8 cellular contexts compared by ENCODE assay signal in the genomic region with DNA sequence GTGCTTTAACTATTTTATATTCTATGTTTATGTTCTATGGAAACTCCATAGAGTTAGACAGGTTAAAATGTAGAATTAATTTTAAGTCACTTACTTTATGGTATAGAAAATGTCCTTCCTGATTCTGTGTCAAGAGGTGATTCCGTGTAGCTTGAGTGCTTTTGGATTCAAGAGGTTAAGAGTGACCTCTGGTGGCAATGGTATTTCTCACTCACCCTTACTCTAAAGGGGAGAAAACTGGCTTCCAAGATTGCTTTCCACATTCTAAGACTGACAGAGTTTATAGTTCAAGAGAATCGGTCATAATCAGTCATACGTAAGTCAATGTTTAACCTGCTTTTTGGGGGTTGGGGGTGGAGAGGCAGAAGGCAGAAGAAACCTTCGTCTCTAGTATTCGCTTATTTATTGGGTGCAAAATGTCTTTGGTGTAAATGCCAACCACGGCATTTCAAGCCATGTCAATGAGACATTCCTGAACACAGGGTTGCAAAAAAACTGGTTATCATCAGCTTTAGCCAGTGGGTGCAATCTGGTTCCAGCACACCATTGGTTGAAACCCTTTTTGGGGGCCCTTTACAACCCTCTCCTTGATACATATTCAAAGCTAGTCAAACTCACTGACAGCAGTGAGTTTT.
DNase-seq lines count a peak whose midpoint lies in the region; ATAC-seq, FAIRE-seq and TF ChIP-seq lines count a peak whose summit lies in the region.

No MANE protein-coding gene starts in this region.

- peak; percentile 73 for ATAC-seq in HG02884 (IDR thresholded peaks at IDR 0.05; ENCODE audit: unreplicated experiment)
- ATAC-seq in GM12878 = peak; percentile 85

- in situ Hi-C loops in GM12878 (cut with MboI) = loop anchor here (10.0 kb wide), 1 partner anchor 298 kb away; no protein-coding TSS in a partner anchor
- in situ Hi-C loops in transverse colon (cut with MboI; ENCODE audit: low pct_ligation_motif_present in 1 of 4, low pct_unique_long_range_greater_than_20kb in 1 of 4, low sequenced_read_pairs in 3 of 4) = loop anchor here in 3 of 4 donors (10.0 to 25.0 kb wide), 2 partner anchors 118 to 296 kb away; no protein-coding TSS in a partner anchor

- no peak overlapping the region for H3K9ac ChIP-seq in GM12878 (ENCODE audit: control insufficient read depth, insufficient read depth, low read length)

- no peaks in the 10 kb centered on the region for H3K9me3 Mint-ChIP-seq in activated CD4-positive, alpha-beta T cell treated with anti-CD3 and anti-CD28 coated beads, Interleukin-2, amount 10 ng/mL, durations not matched to agents 24 days and 14 days

- TF ChIP-seq EP300 in GM12878 (IDR thresholded peaks at IDR 0.05; ENCODE audit: borderline replicate concordance in 1 of 2, control insufficient read depth in 1 of 2, low read depth in 2 of 2, low read length in 2 of 2) = no peak
- TF ChIP-seq EP300 in transverse colon (IDR thresholded peaks at IDR 0.05; ENCODE audit: low read depth) = no peak

- H3K36me3 ChIP-seq in GM12878 (ENCODE audit: control insufficient read depth in 2 of 2, insufficient read depth in 2 of 2, low read length in 1 of 2) = no peaks in the 10 kb centered on the region
- no peaks in the 10 kb centered on the region for H3K36me3 ChIP-seq in transverse colon

- H3K27ac ChIP-seq in GM12878 (ENCODE audit: control insufficient read depth, insufficient read depth) = no peak overlapping the region
- no peak overlapping the region for H3K27ac ChIP-seq in transverse colon

- H3K4me1 ChIP-seq in GM12878 (ENCODE audit: control insufficient read depth, insufficient read depth, low read length) (no peaks in the 10 kb centered on the region), transverse colon (no peaks in the 10 kb centered on the region)

- no peaks in the 10 kb centered on the region for H4K20me1 ChIP-seq in GM12878 (ENCODE audit: control insufficient read depth, insufficient read depth)

- TF ChIP-seq POLR2A in GM12878 (IDR thresholded peaks at IDR 0.05; ENCODE audit: low read depth, low read length) = no peak
- TF ChIP-seq POLR2A in transverse colon (IDR thresholded peaks at IDR 0.05) = no peak

- CTCF ChIA-PET in GM12878 (lab: Yijun Ruan, JAX) = interaction anchor here (0.7 to 1.8 kb wide), 6 partner anchors 11 to 309 kb away, joined by 3 to 8 read pairs (median 4); no protein-coding TSS in a partner anchor

- no peaks in the 10 kb centered on the region for H3K36me3 Mint-ChIP-seq in activated CD4-positive, alpha-beta T cell treated with anti-CD3 and anti-CD28 coated beads, Interleukin-2, amount 10 ng/mL, durations not matched to agents 24 days and 14 days (ENCODE audit: low read depth)

- peaks cover 9% of the 10 kb centered on the region for H3K4me1 Mint-ChIP-seq in activated CD4-positive, alpha-beta T cell treated with anti-CD3 and anti-CD28 coated beads, Interleukin-2, amount 10 ng/mL, durations not matched to agents 24 days and 14 days

- FAIRE-seq in GM12878 (lab: Jason Lieb, UNC) = no peak

- H3K79me2 ChIP-seq in GM12878 (ENCODE audit: control insufficient read depth, insufficient read depth, low read length) = no peaks in the 10 kb centered on the region

- H3K27ac Mint-ChIP-seq in activated CD4-positive, alpha-beta T cell treated with anti-CD3 and anti-CD28 coated beads, Interleukin-2, amount 10 ng/mL, durations not matched to agents 24 days and 14 days = no peak overlapping the region

- POLR2A ChIA-PET in GM12878 (lab: Charles Lee) = no interaction called here

- H3K27me3 Mint-ChIP-seq in activated CD4-positive, alpha-beta T cell treated with anti-CD3 and anti-CD28 coated beads, Interleukin-2, amount 10 ng/mL, durations not matched to agents 24 days and 14 days = no peaks in the 10 kb centered on the region

- BruUV-seq in GM12878 (replicated peaks; lab: Mats Ljungman, UMichigan) = no TSS peak

- RAD21 ChIA-PET in GM12878 (lab: Charles Lee; ENCODE audit: unreplicated experiment) = interaction anchor here (1.0 kb wide), 1 partner anchor 110 kb away, joined by 4 read pairs; no protein-coding TSS in a partner anchor

- TF ChIP-seq RAD21 in GM12878 (IDR thresholded peaks at IDR 0.05; ENCODE audit: insufficient read depth, low read depth, low read length) = peak; percentile 59

- DNase-seq in activated CD4-positive, alpha-beta T cell treated with anti-CD3 and anti-CD28 coated beads, Interleukin-2, amount 10 ng/mL, durations not matched to agents 24 days and 14 days = peak; percentile 58
- DNase-seq in activated CD4-positive, alpha-beta T cell treated with anti-CD3 and anti-CD28 coated beads, Interleukin-2, amount 50 U/mL, for 48 hours = no peak
- DNase-seq in NCI-H2107 (lab: John Stamatoyannopoulos, UW) = peak; percentile 48
- DNase-seq in GM12878 (ENCODE audit: low read depth, low spot score) = no peak
- DNase-seq in iris pigment epithelial cell (ENCODE audit: low read depth) = peak; percentile 72
- DNase-seq in transverse colon = no peak
- DNase-seq in GOT3 (lab: John Stamatoyannopoulos, UW) = no peak

- H3K4me3 Mint-ChIP-seq in activated CD4-positive, alpha-beta T cell treated with anti-CD3 and anti-CD28 coated beads, Interleukin-2, amount 10 ng/mL, durations not matched to agents 24 days and 14 days = no peak overlapping the region

- intact Hi-C loops in activated CD4-positive, alpha-beta T cell treated with anti-CD3 and anti-CD28 coated beads, Interleukin-2, amount 10 ng/mL, durations not matched to agents 24 days and 14 days (cut with micrococcal nuclease) = loop anchor here (2.0 to 5.0 kb wide), 2 partner anchors 111 to 308 kb away; no protein-coding TSS in a partner anchor
- intact Hi-C loops in GM12878 (cut with micrococcal nuclease; ENCODE audit: unreplicated experiment) = loop anchor here (1.0 to 10.0 kb wide), 3 partner anchors 113 to 378 kb away; no protein-coding TSS in a partner anchor
- intact Hi-C loops in transverse colon (cut with DNase I; ENCODE audit: low total_unique reads) = loop anchor here (10.0 kb wide), 1 partner anchor 308 kb away; no protein-coding TSS in a partner anchor

- H2AFZ ChIP-seq in GM12878 (ENCODE audit: control insufficient read depth, low read depth, low read length) = no peak overlapping the region

- H3K9me3 ChIP-seq in GM12878 (replicated peaks; ENCODE audit: control insufficient read depth, insufficient read depth, low read length) (no peaks in the 10 kb centered on the region), transverse colon (no peaks in the 10 kb centered on the region)

- no peak overlapping the region for H3K4me2 ChIP-seq in GM12878 (ENCODE audit: control insufficient read depth, insufficient read depth)

- H3K27me3 ChIP-seq in GM12878 (replicated peaks in 1 of 2; ENCODE audit: control insufficient read depth in 2 of 2, insufficient read depth in 2 of 2, low read length in 1 of 2) (no peaks in the 10 kb centered on the region), transverse colon (no peaks in the 10 kb centered on the region)

- no peak overlapping the region for H3K4me3 ChIP-seq in GM12878
- H3K4me3 ChIP-seq in transverse colon = no peak overlapping the region

- WGBS in GM12878 (ENCODE audit: insufficient coverage, insufficient replicate concordance, low lambda C conversion rate, missing lambda C conversion rate) = 28% methylated on average over 6 of the region's 6 CpGs
- 15 to 30% methylated on average over 4 to 6 of the region's 6 CpGs for WGBS in transverse colon (ENCODE audit: low coverage in 1 of 2), 2 donors

- SMC1A ChIA-PET in GM12878 (lab: Charles Lee; ENCODE audit: uncharacterized antibody, unreplicated experiment) = interaction anchor here (0.7 to 1.8 kb wide), 3 partner anchors 308 to 380 kb away, joined by 3 to 4 read pairs (median 3); no protein-coding TSS in a partner anchor

- TF ChIP-seq CTCF in GM12878 (IDR thresholded peaks at IDR 0.05 in 2 of 3, conservative IDR thresholded peaks at IDR 0.05 in 1 of 3; ENCODE audit: control insufficient read depth in 2 of 3, extremely low read depth in 1 of 3, insufficient read depth in 1 of 3, low read depth in 3 of 3, low read length in 3 of 3) (peak; percentile 46 to 61 (median 50); a peak in 5 of 6 replicates), transverse colon (IDR thresholded peaks at IDR 0.05) (peak; percentile 18 to 48 (median 39))

TF ChIP-seq in GM12878, 131 proteins besides CTCF, POLR2A, EP300 and RAD21:
- no peak for TF ChIP-seq POLR2AphosphoS5 (IDR thresholded peaks at IDR 0.05; ENCODE audit: low read length)
- peak; percentile 38; the same call in 1 of the 2 replicates for TF ChIP-seq SMC3 (IDR thresholded peaks at IDR 0.05; ENCODE audit: borderline replicate concordance, low read length)

Comparison
In these comparisons a context has a peak if more than half of its experiments do, and no peak if none do; other contexts are left out.
1. DNase-seq: peak in activated CD4-positive, alpha-beta T cell treated with anti-CD3 and anti-CD28 coated beads, Interleukin-2, amount 10 ng/mL, durations not matched to agents 24 days and 14 days (single experiment), NCI-H2107 (single experiment) and iris pigment epithelial cell (single experiment); none in activated CD4-positive, alpha-beta T cell treated with anti-CD3 and anti-CD28 coated beads, Interleukin-2, amount 50 U/mL, for 48 hours (0 of 2), GM12878 (single experiment), transverse colon (single experiment) and GOT3 (single experiment).